17 cellular contexts compared by ENCODE assay signal in the genomic region with DNA sequence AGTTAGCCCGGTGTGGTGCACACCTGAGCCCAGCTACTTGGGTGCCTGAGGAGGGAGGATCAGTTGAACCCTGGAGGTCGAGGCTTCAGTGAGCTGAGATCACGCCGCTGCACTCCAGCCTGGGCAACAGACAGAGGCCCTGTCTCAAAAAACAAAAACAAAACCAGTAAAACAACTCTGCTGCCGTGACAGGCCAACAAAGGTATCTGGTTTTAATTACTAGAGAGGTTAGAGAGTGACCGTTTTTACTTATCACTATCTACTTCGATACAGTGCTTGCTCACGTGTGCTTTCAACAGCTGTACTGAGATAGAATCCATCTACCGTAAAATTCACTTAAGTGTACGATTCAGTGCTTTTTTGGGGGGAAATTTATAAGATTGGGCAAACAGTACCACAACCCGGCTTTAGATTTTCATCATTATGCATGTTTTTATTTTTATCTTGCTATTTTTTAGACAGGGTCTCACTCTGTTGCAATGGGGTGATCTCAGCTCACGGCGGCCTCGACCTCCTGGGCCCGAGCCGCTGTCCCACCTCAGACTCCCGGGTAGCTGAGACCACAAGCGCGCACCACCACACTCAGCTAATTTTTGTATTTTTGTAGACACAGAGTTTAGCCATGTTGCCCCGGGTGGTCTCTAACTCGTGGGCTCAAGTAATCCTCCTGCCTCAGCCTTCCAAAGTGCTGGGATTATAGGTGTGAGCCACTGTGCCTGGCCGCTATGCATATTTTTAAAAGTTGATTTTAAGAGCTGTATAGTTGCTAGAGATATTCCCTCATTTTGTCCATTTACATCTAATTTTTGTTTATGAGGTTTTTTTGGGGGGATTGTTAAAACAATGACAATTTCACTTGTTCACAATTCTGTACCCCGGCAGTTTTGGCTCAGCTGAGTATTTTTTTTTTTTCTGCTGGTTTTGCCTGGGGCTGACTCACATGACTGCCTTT. TPM values are rescaled to one million over a fixed set of nuclear protein-coding genes. Genes with fewer than 3 reads are reported as not detected.
DNase-seq lines count a peak whose midpoint lies in the region; ATAC-seq, FAIRE-seq and TF ChIP-seq lines count a peak whose summit lies in the region.
"Had no signal": no experiment of that assay in that cellular context is flagged by ENCODE, and none has a peak within 500 bp of the region (broad histone marks: within the 10 kb centered on the region; RNA-seq: fewer than 3 reads in every experiment).

No MANE protein-coding gene starts in this region.

- TF ChIP-seq CTCF in AG04450 (IDR thresholded peaks at IDR 0.05; ENCODE audit: low read depth, low read length), result no peak
- no peak for TF ChIP-seq CTCF in GM23338 (conservative IDR thresholded peaks at IDR 0.05; ENCODE audit: low read depth in 2 of 2)
- TF ChIP-seq CTCF in K562 (IDR thresholded peaks at IDR 0.05 in 2 of 3, conservative IDR thresholded peaks at IDR 0.05 in 1 of 3; ENCODE audit: insufficient read depth in 2 of 3, low read depth in 1 of 3, low read length in 3 of 3), result no peak
- no peak for TF ChIP-seq CTCF in GM20000 (IDR thresholded peaks at IDR 0.05; ENCODE audit: extremely low read depth, missing control alignments)

- H3K79me2 ChIP-seq in GM23338 (replicated peaks; ENCODE audit: insufficient read depth), result peaks cover 27% of the 10 kb centered on the region
- H3K79me2 ChIP-seq in K562 (ENCODE audit: control insufficient read depth, insufficient read depth, low read length), result no peaks in the 10 kb centered on the region; the same call in 2 of the 3 replicates

- no peak for TF ChIP-seq POLR2A in K562 (conservative IDR thresholded peaks at IDR 0.05)

- peak overlapping the region in 1 of 2 experiments; percentile 81; a peak in 1 of 4 replicates for H3K9ac ChIP-seq in K562 (ENCODE audit: insufficient read depth in 1 of 2, low read depth in 2 of 2, low read length in 2 of 2)

- no peaks in the 10 kb centered on the region for H3K9me3 Mint-ChIP-seq in GM23338
- no peaks in the 10 kb centered on the region for H3K9me3 Mint-ChIP-seq in activated CD4-positive, alpha-beta memory T cell treated with anti-CD3 and anti-CD28 coated beads, Interleukin-2, amount 10 ng/mL, durations not matched to agents 7 days and 5 days
- H3K9me3 Mint-ChIP-seq: activated CD4-positive, alpha-beta memory T cell treated with anti-CD3 and anti-CD28 coated beads for 36 hours had no signal

- WGBS in K562 (ENCODE audit: insufficient coverage, low coverage, missing lambda C conversion rate), result 28% methylated on average over 21 of the region's 23 CpGs
- WGBS in mesodermal cell (ENCODE audit: insufficient coverage in 2 of 2), 2 experiments, result 87 to 95% methylated on average over 17 to 18 of the region's 23 CpGs

- peak overlapping the region; percentile 3 for H3K27ac ChIP-seq in AG04450 (ENCODE audit: low read depth, low read length)
- peak overlapping the region; percentile 39 for H3K27ac ChIP-seq in GM23338 (ENCODE audit: low read depth)
- peak overlapping the region; percentile 45; the same call in 1 of the 3 replicates for H3K27ac ChIP-seq in K562 (ENCODE audit: extremely low read depth, low read depth, low read length)
- H3K27ac ChIP-seq in mesodermal cell (ENCODE audit: low read depth, low read length, severe bottlenecking), result peak overlapping the region; percentile 39

- TF ChIP-seq RAD21 in K562 (CRISPR knock-in tag; conservative IDR thresholded peaks at IDR 0.05 in 1 of 2, IDR thresholded peaks at IDR 0.05 in 1 of 2), result no peak

- H3K9me2 ChIP-seq in GM23338 (ENCODE audit: insufficient read depth), result no peaks in the 10 kb centered on the region

- H2AFZ ChIP-seq in GM23338 (no peak overlapping the region), K562 (ENCODE audit: low read depth, low read length) (no peak overlapping the region)

- H4K20me1 ChIP-seq in GM23338 (replicated peaks; ENCODE audit: insufficient read depth) (peaks cover 28% of the 10 kb centered on the region), K562 (replicated peaks; ENCODE audit: control insufficient read depth, insufficient read depth, low read length) (no peaks in the 10 kb centered on the region)

- H3K27ac Mint-ChIP-seq in GM23338, result no peak overlapping the region
- H3K27ac Mint-ChIP-seq in activated CD4-positive, alpha-beta memory T cell treated with anti-CD3 and anti-CD28 coated beads, Interleukin-2, amount 10 ng/mL, durations not matched to agents 7 days and 5 days, result no peak overlapping the region
- H3K27ac Mint-ChIP-seq: activated CD4-positive, alpha-beta memory T cell treated with anti-CD3 and anti-CD28 coated beads for 36 hours had no signal

- H3K4me2 ChIP-seq in GM23338, result no peak overlapping the region
- H3K4me2 ChIP-seq in K562 (ENCODE audit: insufficient read depth, low read length), result peak overlapping the region; percentile 14; the same call in 1 of the 2 replicates

- H3K4me3 Mint-ChIP-seq in GM23338, result no peak overlapping the region
- H3K4me3 Mint-ChIP-seq in activated CD4-positive, alpha-beta memory T cell treated with anti-CD3 and anti-CD28 coated beads, Interleukin-2, amount 10 ng/mL, durations not matched to agents 7 days and 5 days, result no peak overlapping the region
- H3K4me3 Mint-ChIP-seq: activated CD4-positive, alpha-beta memory T cell treated with anti-CD3 and anti-CD28 coated beads for 36 hours had no signal

- H3K27me3 ChIP-seq in AG04450 (ENCODE audit: control insufficient read depth, insufficient read depth, low read length), result no peaks in the 10 kb centered on the region
- H3K27me3 ChIP-seq in GM23338 (ENCODE audit: insufficient read depth), result no peaks in the 10 kb centered on the region
- no peaks in the 10 kb centered on the region for H3K27me3 ChIP-seq in K562 (ENCODE audit: control insufficient read depth in 2 of 2, insufficient read depth in 2 of 2, low read length in 2 of 2)

- in situ Hi-C loops in K562 (cut with MboI), result no loop called here

- H3K27me3 Mint-ChIP-seq in GM23338 (ENCODE audit: insufficient read depth, low read depth, poor library complexity), result peaks cover 9% of the 10 kb centered on the region
- no peaks in the 10 kb centered on the region for H3K27me3 Mint-ChIP-seq in activated CD4-positive, alpha-beta memory T cell treated with anti-CD3 and anti-CD28 coated beads, Interleukin-2, amount 10 ng/mL, durations not matched to agents 7 days and 5 days
- H3K27me3 Mint-ChIP-seq: activated CD4-positive, alpha-beta memory T cell treated with anti-CD3 and anti-CD28 coated beads for 36 hours had no signal

- no TSS peak for BruUV-seq in K562 (replicated peaks; lab: Mats Ljungman, UMichigan)

- H3K36me3 ChIP-seq in GM23338 (ENCODE audit: insufficient read depth) (0 out of 2 replicates have a peak, but pooled peaks cover 3% of the 10 kb centered on the region), K562 (ENCODE audit: control insufficient read depth, insufficient read depth, low read length) (0 out of 3 replicates have a peak, but pooled peaks cover 6% of the 10 kb centered on the region), mesodermal cell (ENCODE audit: control insufficient read depth, insufficient read depth, low read length) (peaks cover 9% of the 10 kb centered on the region)

- peak; percentile 70 for TF ChIP-seq EP300 in K562 (IDR thresholded peaks at IDR 0.05; ENCODE audit: low read length)

- CTCF ChIA-PET in AG04450 (lab: Charles Lee) (interaction anchor here (0.7 kb wide), 1 partner anchor 9 kb away, joined by 3 read pairs; no protein-coding TSS in a partner anchor), K562 (lab: Yijun Ruan, JAX; ENCODE audit: low intra/inter-chr PET ratio) (no interaction called here)
- CTCF ChIA-PET in activated CD4-positive, alpha-beta memory T cell treated with anti-CD3 and anti-CD28 coated beads, Interleukin-2, amount 10 ng/mL, durations not matched to agents 7 days and 5 days (lab: Charles Lee), result interaction anchor here (0.5 to 3.4 kb wide), 3 partner anchors 9 to 71 kb away, joined by 3 to 14 read pairs (median 3); no protein-coding TSS in a partner anchor

- H3K9me1 ChIP-seq in K562 (ENCODE audit: control insufficient read depth, insufficient read depth, low read length), result no peaks in the 10 kb centered on the region

- H3K9me3 ChIP-seq in AG04450 (ENCODE audit: control insufficient read depth, insufficient read depth, low read length) (no peaks in the 10 kb centered on the region; the same call in 1 of the 2 replicates), K562 (replicated peaks; ENCODE audit: control insufficient read depth, insufficient read depth, low read depth, low read length) (no peaks in the 10 kb centered on the region), mesodermal cell (ENCODE audit: control insufficient read depth, low read length) (no peaks in the 10 kb centered on the region)

- POLR2A ChIA-PET in AG04450 (lab: Yijun Ruan, JAX), result no interaction called here
- POLR2A ChIA-PET in K562 (lab: Yijun Ruan, JAX), result interaction anchor here (0.7 to 1.5 kb wide), 3 partner anchors 11 to 23 kb away, joined by 3 to 4 read pairs (median 3); no protein-coding TSS in a partner anchor
- POLR2A ChIA-PET in activated CD4-positive, alpha-beta memory T cell treated with anti-CD3 and anti-CD28 coated beads, Interleukin-2, amount 10 ng/mL, durations not matched to agents 7 days and 5 days (lab: Charles Lee), result interaction anchor here (0.9 kb wide), 1 partner anchor 109 kb away, joined by 3 read pairs; no protein-coding TSS in a partner anchor

- H3F3A ChIP-seq in GM23338 (replicated peaks; ENCODE audit: low read depth), result no peaks in the 10 kb centered on the region

- FAIRE-seq in K562 (lab: Jason Lieb, UNC), result peak; percentile 46
- FAIRE-seq: G401.6, GM12878 had no signal

- intact Hi-C loops in K562 (cut with micrococcal nuclease), result no loop called here

- H3K4me3 ChIP-seq in AG04450 (ENCODE audit: low read depth, low read length), result no peak overlapping the region
- H3K4me3 ChIP-seq in GM23338, result no peak overlapping the region
- H3K4me3 ChIP-seq in K562, result no peak overlapping the region
- no peak overlapping the region for H3K4me3 ChIP-seq in mesodermal cell (ENCODE audit: extremely low read depth, insufficient read depth, low read length, poor library complexity, severe bottlenecking)
- H3K4me3 ChIP-seq: GM12878 had no signal

- no peaks in the 10 kb centered on the region for H3K4me1 Mint-ChIP-seq in GM23338
- H3K4me1 Mint-ChIP-seq in activated CD4-positive, alpha-beta memory T cell treated with anti-CD3 and anti-CD28 coated beads, Interleukin-2, amount 10 ng/mL, durations not matched to agents 7 days and 5 days, result peaks cover 3% of the 10 kb centered on the region

- peaks cover 17% of the 10 kb centered on the region; the same call in 2 of the 3 replicates for H3K36me3 Mint-ChIP-seq in GM23338 (ENCODE audit: low read depth)
- H3K36me3 Mint-ChIP-seq in activated CD4-positive, alpha-beta memory T cell treated with anti-CD3 and anti-CD28 coated beads, Interleukin-2, amount 10 ng/mL, durations not matched to agents 7 days and 5 days (ENCODE audit: low read depth), result peaks cover 22% of the 10 kb centered on the region

- no peaks in the 10 kb centered on the region for H3K4me1 ChIP-seq in GM23338 (ENCODE audit: insufficient read depth)
- peaks cover 25 to 28% of the 10 kb centered on the region in 2 experiments; a peak in 4 of 5 replicates for H3K4me1 ChIP-seq in K562 (replicated peaks in 1 of 2; ENCODE audit: control insufficient read depth in 2 of 2, insufficient read depth in 2 of 2, low read length in 2 of 2)
- H3K4me1 ChIP-seq in mesodermal cell (ENCODE audit: control insufficient read depth, insufficient read depth, low read length, poor library complexity, severe bottlenecking), result no peaks in the 10 kb centered on the region

- DNase-seq in AG04450 (ENCODE audit: low read depth, low spot score), result no peak
- DNase-seq in GM23338 (ENCODE audit: low spot score), result no peak
- peak in 1 of 4 experiments; percentile 23 for DNase-seq in K562 (ENCODE audit: extremely low read depth in 1 of 4, low spot score in 3 of 4)
- no peak for DNase-seq in activated CD4-positive, alpha-beta memory T cell treated with anti-CD3 and anti-CD28 coated beads, Interleukin-2, amount 10 ng/mL, durations not matched to agents 7 days and 5 days
- no peak for DNase-seq in NCI-H146 (lab: John Stamatoyannopoulos, UW)
- DNase-seq in GM20000 (ENCODE audit: low spot score), result no peak
- DNase-seq: activated CD4-positive, alpha-beta memory T cell treated with anti-CD3 and anti-CD28 coated beads for 36 hours; Calu3; cortex of kidney; glutamatergic neuron; NCI-H1436 treated with DMSO at 0.1 percent for 48 hours; NCI-H510A; stimulated activated CD4-positive, alpha-beta T cell treated with anti-CD3 and anti-CD28 coated beads, Interleukin-2, amount 100 ng/mL, for 48 hours had no signal

- ATAC-seq in GM23338, result no peak
- ATAC-seq in K562, result peak; percentile 67
- no peak for ATAC-seq in HG03139 (IDR thresholded peaks at IDR 0.05; ENCODE audit: unreplicated experiment)
- ATAC-seq: GM12878 had no signal

RNA-seq across cellular contexts. Expression of a gene that starts 30.9 kb away (rescaled TPM):
- polyA plus RNA-seq in AG04450 (2011; rRNA removed) (376 and 473 TPM in 2 replicates), GM23338 (2016; fragmentation: Nextera tagmentation; extraction: Ambion mirVana) (22.1 and 24.4 TPM in 2 replicates), K562 (2011; rRNA removed) (66.9 and 85.2 TPM in 2 replicates), K562 (2014; fragmentation: Illumina TruSeq; extraction: Trizol) (44.8 and 53.4 TPM in 2 replicates), K562 (2014; fragmentation: Nextera tagmentation; extraction: Ambion mirVana) (1 to 10 TPM; 2.6 to 6.3 TPM), K562 (2014; rRNA removed) (42.4 and 78.9 TPM in 2 replicates)
- polyA minus RNA-seq in AG04450 (2011; rRNA and poly(A)+ RNA removed), result 64.2 and 93.9 TPM in 2 replicates
- total RNA-seq in GM23338 (2014; rRNA removed; shearing (Covaris generic)), result 40.7 and 41.4 TPM in 2 replicates
- 49.3 and 78.6 TPM in 2 replicates for total RNA-seq in K562 (2011; cell fraction: chromatin; rRNA removed; ENCODE audit: low replicate concordance)
- 114 and 121 TPM in 2 replicates for total RNA-seq in K562 (2011; cell fraction: nucleolus; rRNA removed)
- total RNA-seq in K562 (2011; cell fraction: nucleoplasm; rRNA removed), result 64.9 and 87.2 TPM in 2 replicates
- total RNA-seq in K562 (2014; rRNA removed) (37.7 and 54.7 TPM in 2 replicates), K562 (2014; rRNA removed; fragmentation: Illumina TruSeq; extraction: Trizol) (21.5 and 27.5 TPM in 2 replicates), K562 (2015; rRNA removed; fragmentation: Illumina TruSeq; extraction: Trizol) (37.0 and 40.4 TPM in 2 replicates), K562 (2021) (34.5 and 44.2 TPM in 2 replicates)
- polyA plus RNA-seq in K562 (2011; cell fraction: cytosol; rRNA removed), result 137 and 141 TPM in 2 replicates
- 57.8 and 67.5 TPM in 2 replicates for polyA plus RNA-seq in K562 (2011; cell fraction: nucleus; rRNA removed)
- polyA plus RNA-seq in K562 (2012), result 34.1 and 98.1 TPM in 2 replicates
- 35.2 and 36.2 TPM in 2 replicates for polyA minus RNA-seq in K562 (2011; rRNA and poly(A)+ RNA removed)
- 21.5 and 27.6 TPM in 2 replicates for polyA minus RNA-seq in K562 (2011; cell fraction: cytosol; rRNA and poly(A)+ RNA removed)
- polyA minus RNA-seq in K562 (2011; cell fraction: nucleus; rRNA and poly(A)+ RNA removed), result 9.0 and 17.2 TPM in 2 replicates
- polyA plus RNA-seq in mesodermal cell (2013, experiment 1 of 2), result 31.4 TPM
- polyA plus RNA-seq in mesodermal cell (2013, experiment 2 of 2), result 34.2 TPM
- total RNA-seq in activated CD4-positive, alpha-beta memory T cell treated with anti-CD3 and anti-CD28 coated beads, Interleukin-2, amount 10 ng/mL, durations not matched to agents 7 days and 5 days, result not detected
- total RNA-seq: Calu3 had no signal

RNA-seq across cellular contexts. Expression of a gene that starts 36.9 kb away (rescaled TPM):
- polyA plus RNA-seq in AG04450 (2011; rRNA removed) (5.6 and 5.7 TPM in 2 replicates), GM23338 (2016; fragmentation: Nextera tagmentation; extraction: Ambion mirVana) (14.8 and 17.0 TPM in 2 replicates), K562 (2011; rRNA removed) (10.2 and 12.9 TPM in 2 replicates), K562 (2014; fragmentation: Illumina TruSeq; extraction: Trizol) (6.2 and 6.7 TPM in 2 replicates), K562 (2014; fragmentation: Nextera tagmentation; extraction: Ambion mirVana) (1 to 10 TPM; 1.3 to 1.6 TPM), K562 (2014; rRNA removed) (5.0 and 7.8 TPM in 2 replicates)
- polyA minus RNA-seq in AG04450 (2011; rRNA and poly(A)+ RNA removed), result 9.8 and 11.6 TPM in 2 replicates
- 18.4 and 21.9 TPM in 2 replicates for total RNA-seq in GM23338 (2014; rRNA removed; shearing (Covaris generic))
- 48.3 and 51.8 TPM in 2 replicates for total RNA-seq in K562 (2011; cell fraction: chromatin; rRNA removed; ENCODE audit: low replicate concordance)
- total RNA-seq in K562 (2011; cell fraction: nucleolus; rRNA removed), result 22.4 and 26.3 TPM in 2 replicates
- 28.6 and 37.3 TPM in 2 replicates for total RNA-seq in K562 (2011; cell fraction: nucleoplasm; rRNA removed)
- total RNA-seq in K562 (2014; rRNA removed) (5.2 and 5.4 TPM in 2 replicates), K562 (2014; rRNA removed; fragmentation: Illumina TruSeq; extraction: Trizol) (6.9 and 7.6 TPM in 2 replicates), K562 (2015; rRNA removed; fragmentation: Illumina TruSeq; extraction: Trizol) (6.9 and 7.2 TPM in 2 replicates), K562 (2021) (7.6 and 9.4 TPM in 2 replicates)
- polyA plus RNA-seq in K562 (2011; cell fraction: cytosol; rRNA removed), result 5.4 and 8.5 TPM in 2 replicates
- 14.2 and 16.9 TPM in 2 replicates for polyA plus RNA-seq in K562 (2011; cell fraction: nucleus; rRNA removed)
- 4.8 and 6.3 TPM in 2 replicates for polyA plus RNA-seq in K562 (2012)
- 14.0 and 14.5 TPM in 2 replicates for polyA minus RNA-seq in K562 (2011; rRNA and poly(A)+ RNA removed)
- polyA minus RNA-seq in K562 (2011; cell fraction: cytosol; rRNA and poly(A)+ RNA removed), result 6.4 and 7.1 TPM in 2 replicates
- polyA minus RNA-seq in K562 (2011; cell fraction: nucleus; rRNA and poly(A)+ RNA removed), result 8.3 and 15.2 TPM in 2 replicates
- 10.5 TPM for polyA plus RNA-seq in mesodermal cell (2013, experiment 1 of 2)
- 9.5 TPM for polyA plus RNA-seq in mesodermal cell (2013, experiment 2 of 2)
- total RNA-seq in activated CD4-positive, alpha-beta memory T cell treated with anti-CD3 and anti-CD28 coated beads, Interleukin-2, amount 10 ng/mL, durations not matched to agents 7 days and 5 days, result 10 to 100 TPM; 27.4 to 29.3 TPM

RNA-seq across cellular contexts. Expression of a gene that starts 37.0 kb away (rescaled TPM):
- polyA plus RNA-seq in AG04450 (2011; rRNA removed), result 52.3 and 56.4 TPM in 2 replicates
- 46.7 and 52.0 TPM in 2 replicates for polyA minus RNA-seq in AG04450 (2011; rRNA and poly(A)+ RNA removed)
- total RNA-seq in GM23338 (2014; rRNA removed; shearing (Covaris generic)), result 42.5 and 52.1 TPM in 2 replicates
- polyA plus RNA-seq in GM23338 (2016; fragmentation: Nextera tagmentation; extraction: Ambion mirVana), result 26.7 and 33.7 TPM in 2 replicates
- 32.1 and 33.8 TPM in 2 replicates for total RNA-seq in K562 (2011; cell fraction: chromatin; rRNA removed; ENCODE audit: low replicate concordance)
- total RNA-seq in K562 (2011; cell fraction: nucleolus; rRNA removed), result 20.5 and 24.3 TPM in 2 replicates
- 25.4 and 29.5 TPM in 2 replicates for total RNA-seq in K562 (2011; cell fraction: nucleoplasm; rRNA removed)
- 42.0 and 49.1 TPM in 2 replicates for total RNA-seq in K562 (2014; rRNA removed)
- 34.3 and 35.2 TPM in 2 replicates for total RNA-seq in K562 (2014; rRNA removed; fragmentation: Illumina TruSeq; extraction: Trizol)
- 27.6 and 28.5 TPM in 2 replicates for total RNA-seq in K562 (2015; rRNA removed; fragmentation: Illumina TruSeq; extraction: Trizol)
- total RNA-seq in K562 (2021), result 125 and 133 TPM in 2 replicates
- polyA plus RNA-seq in K562 (2011; rRNA removed), result 105 and 125 TPM in 2 replicates
- 46.2 and 66.5 TPM in 2 replicates for polyA plus RNA-seq in K562 (2011; cell fraction: cytosol; rRNA removed)
- polyA plus RNA-seq in K562 (2011; cell fraction: nucleus; rRNA removed), result 30.6 and 46.8 TPM in 2 replicates
- polyA plus RNA-seq in K562 (2012), result 54.1 and 60.1 TPM in 2 replicates
- polyA plus RNA-seq in K562 (2014; fragmentation: Illumina TruSeq; extraction: Trizol), result 53.9 and 56.0 TPM in 2 replicates
- 10 to 100 TPM; 25.2 to 40.4 TPM for polyA plus RNA-seq in K562 (2014; fragmentation: Nextera tagmentation; extraction: Ambion mirVana)
- 47.4 and 48.7 TPM in 2 replicates for polyA plus RNA-seq in K562 (2014; rRNA removed)
- 135 and 168 TPM in 2 replicates for polyA minus RNA-seq in K562 (2011; rRNA and poly(A)+ RNA removed)
- polyA minus RNA-seq in K562 (2011; cell fraction: cytosol; rRNA and poly(A)+ RNA removed), result 36.3 and 41.3 TPM in 2 replicates
- 13.2 and 15.4 TPM in 2 replicates for polyA minus RNA-seq in K562 (2011; cell fraction: nucleus; rRNA and poly(A)+ RNA removed)
- polyA plus RNA-seq in mesodermal cell (2013, experiment 1 of 2), result 60.1 TPM
- 56.1 TPM for polyA plus RNA-seq in mesodermal cell (2013, experiment 2 of 2)
- 100 to 1,000 TPM; 176 to 186 TPM for total RNA-seq in activated CD4-positive, alpha-beta memory T cell treated with anti-CD3 and anti-CD28 coated beads, Interleukin-2, amount 10 ng/mL, durations not matched to agents 7 days and 5 days

RNA-seq across cellular contexts. Expression of a gene that starts 50.1 kb away (rescaled TPM):
- polyA plus RNA-seq in AG04450 (2011; rRNA removed) (0.07 TPM in 1 of 2 replicates, not detected in the other), GM23338 (2016; fragmentation: Nextera tagmentation; extraction: Ambion mirVana) (1.2 and 1.5 TPM in 2 replicates), K562 (2011; rRNA removed) (0.04 TPM in 1 of 2 replicates, not detected in the other), K562 (2014; fragmentation: Illumina TruSeq; extraction: Trizol) (not detected in 2 replicates), K562 (2014; fragmentation: Nextera tagmentation; extraction: Ambion mirVana) (not detected), K562 (2014; rRNA removed) (not detected in 2 replicates)
- not detected in 2 replicates for polyA minus RNA-seq in AG04450 (2011; rRNA and poly(A)+ RNA removed)
- total RNA-seq in GM23338 (2014; rRNA removed; shearing (Covaris generic)), result 0.47 and 0.66 TPM in 2 replicates
- 0.25 TPM in 1 of 2 replicates, not detected in the other for total RNA-seq in K562 (2011; cell fraction: chromatin; rRNA removed; ENCODE audit: low replicate concordance)
- not detected in 2 replicates for total RNA-seq in K562 (2011; cell fraction: nucleolus; rRNA removed)
- not detected in 2 replicates for total RNA-seq in K562 (2011; cell fraction: nucleoplasm; rRNA removed)
- total RNA-seq in K562 (2014; rRNA removed) (not detected in 2 replicates), K562 (2014; rRNA removed; fragmentation: Illumina TruSeq; extraction: Trizol) (not detected in 2 replicates), K562 (2015; rRNA removed; fragmentation: Illumina TruSeq; extraction: Trizol) (not detected in 2 replicates), K562 (2021) (0.22 TPM in 2 replicates)
- polyA plus RNA-seq in K562 (2011; cell fraction: cytosol; rRNA removed), result 0.03 TPM in 1 of 2 replicates, not detected in the other
- polyA plus RNA-seq in K562 (2011; cell fraction: nucleus; rRNA removed), result 0.07 TPM in 1 of 2 replicates, not detected in the other
- polyA plus RNA-seq in K562 (2012), result 0.03 and 0.06 TPM in 2 replicates
- polyA minus RNA-seq in K562 (2011; rRNA and poly(A)+ RNA removed), result not detected in 2 replicates
- polyA minus RNA-seq in K562 (2011; cell fraction: cytosol; rRNA and poly(A)+ RNA removed), result 0.91 TPM in 1 of 2 replicates, not detected in the other
- not detected in 2 replicates for polyA minus RNA-seq in K562 (2011; cell fraction: nucleus; rRNA and poly(A)+ RNA removed)
- polyA plus RNA-seq in mesodermal cell (2013, experiment 1 of 2), result 0.22 TPM
- polyA plus RNA-seq in mesodermal cell (2013, experiment 2 of 2), result not detected
- total RNA-seq in activated CD4-positive, alpha-beta memory T cell treated with anti-CD3 and anti-CD28 coated beads, Interleukin-2, amount 10 ng/mL, durations not matched to agents 7 days and 5 days, result under 1 TPM; 0.23 to 0.55 TPM
- total RNA-seq: activated CD4-positive, alpha-beta memory T cell treated with anti-CD3 and anti-CD28 coated beads for 36 hours had no signal

Comparison
In these comparisons a context has a peak if more than half of its experiments do, and no peak if none do; other contexts are left out.
1. RNA of a gene that starts 30.9 kb away (total RNA-seq): 40.7 to 41.4 TPM in GM23338 and 21.5 to 121 TPM in K562; not detected in activated CD4-positive, alpha-beta memory T cell treated with anti-CD3 and anti-CD28 coated beads, Interleukin-2, amount 10 ng/mL, durations not matched to agents 7 days and 5 days; every median in the first group is over 10 times any median in the second.
2. Peak in every context shown above with its lines, with median percentiles within 50 percentile points of each other: H3K27ac ChIP-seq.